ENCODE assay signal across 9 cellular contexts in the genomic region with DNA sequence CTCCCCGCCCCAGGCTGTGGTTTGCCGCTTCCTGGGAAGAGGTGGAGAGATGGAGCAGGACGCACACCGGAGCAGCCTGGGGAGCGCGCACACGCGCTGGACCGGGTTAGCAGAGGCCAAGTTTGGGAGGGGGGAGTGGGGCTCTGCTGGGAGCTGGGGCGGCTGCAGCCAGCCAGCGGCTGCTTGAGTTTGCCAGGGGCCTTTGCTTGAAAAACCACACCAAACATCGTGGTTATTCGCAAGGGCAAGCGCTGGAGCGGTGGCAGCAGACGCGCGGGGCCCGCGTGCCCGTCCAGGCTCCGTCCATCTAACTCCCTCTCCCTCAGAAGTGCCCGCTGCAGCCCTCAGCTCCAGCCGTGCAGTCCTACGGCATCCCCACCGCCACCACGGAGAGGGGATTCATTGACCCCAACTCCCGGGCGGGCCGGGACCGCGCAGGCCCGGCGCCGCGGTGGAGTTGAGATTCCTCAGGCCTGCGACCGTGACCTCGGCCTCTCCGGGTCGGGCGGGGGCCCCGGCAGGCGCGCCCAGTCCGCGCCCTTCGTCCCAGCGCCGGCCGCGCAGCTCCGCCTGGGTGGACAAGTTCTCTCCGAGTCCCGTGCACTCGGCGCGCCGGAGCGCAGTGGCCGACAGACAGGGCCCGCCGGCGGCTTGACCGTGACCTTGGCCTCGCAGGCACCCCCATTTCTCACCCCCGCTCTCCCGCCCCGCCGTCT. TPM values are rescaled to one million over a fixed set of nuclear protein-coding genes. Genes with fewer than 3 reads are reported as not detected.
DNase-seq lines count a peak whose midpoint lies in the region; ATAC-seq, FAIRE-seq and TF ChIP-seq lines count a peak whose summit lies in the region.
"Had no signal": no experiment of that assay in that cellular context is flagged by ENCODE, and none has a peak within 500 bp of the region (broad histone marks: within the 10 kb centered on the region; RNA-seq: fewer than 3 reads in every experiment).

No MANE protein-coding gene starts in this region.

- peaks cover 6% of the 10 kb centered on the region for H3K36me3 ChIP-seq in BJ (ENCODE audit: control insufficient read depth, insufficient read depth, low read length)
- no peaks in the 10 kb centered on the region for H3K36me3 ChIP-seq in neural cell (ENCODE audit: insufficient read depth, low read length)

- H3F3A ChIP-seq in neural cell (ENCODE audit: insufficient read depth, low read length, poor library complexity, severe bottlenecking): no peaks in the 10 kb centered on the region

- no peaks in the 10 kb centered on the region for H3K9me3 ChIP-seq in neural cell (ENCODE audit: low read length)

- H3K4me1 ChIP-seq in foreskin keratinocyte: no peaks in the 10 kb centered on the region

- peaks cover 5% of the 10 kb centered on the region for H4K20me1 ChIP-seq in neural cell (ENCODE audit: insufficient read depth)

- TF ChIP-seq EP300 in neural cell (conservative IDR thresholded peaks at IDR 0.05; ENCODE audit: poor library complexity, severe bottlenecking): no peak

- no peak for DNase-seq in BJ (ENCODE audit: low read depth)
- peak in 1 of 2 donors; percentile 30 for DNase-seq in foreskin keratinocyte
- no peak for DNase-seq in RCC 7860 (ENCODE audit: low spot score)
- no peak for DNase-seq in left lobe of liver (ENCODE audit: low spot score)
- DNase-seq: activated CD4-positive, CD25-positive, alpha-beta regulatory T cell treated with anti-CD3 and anti-CD28 coated beads, Interleukin-2, amount 50 U/mL, for 72 hours had no signal

- ATAC-seq in foreskin keratinocyte: peak; percentile 36
- no peak for ATAC-seq in left lobe of liver
- no peak for ATAC-seq in HG03108 (IDR thresholded peaks at IDR 0.05; ENCODE audit: unreplicated experiment)
- no peak for ATAC-seq in GM18498 (IDR thresholded peaks at IDR 0.05; ENCODE audit: unreplicated experiment)

- H3K9ac ChIP-seq in neural cell (ENCODE audit: low read length): no peak overlapping the region

- TF ChIP-seq RAD21 in neural cell (conservative IDR thresholded peaks at IDR 0.05): no peak

- H3K27me3 ChIP-seq in BJ (ENCODE audit: control insufficient read depth, insufficient read depth, low read length): no peaks in the 10 kb centered on the region
- H3K27me3 ChIP-seq in foreskin keratinocyte: no peaks in the 10 kb centered on the region
- peaks cover 71% of the 10 kb centered on the region for H3K27me3 ChIP-seq in neural cell (ENCODE audit: insufficient read depth, low read depth, low read length)

- H2AFZ ChIP-seq in neural cell (ENCODE audit: low read depth, low read length): no peak overlapping the region

- H3K4me2 ChIP-seq in neural cell (ENCODE audit: low read length): no peak overlapping the region

- H3K4me3 ChIP-seq in BJ (ENCODE audit: low read depth, low read length) (peak overlapping the region; percentile 68), WI38 (ENCODE audit: low read depth, low read length) (peak overlapping the region; percentile 45), neural cell (ENCODE audit: low read length) (peak overlapping the region; percentile 29)

- H3K79me2 ChIP-seq in neural cell (replicated peaks; ENCODE audit: insufficient read depth, low read length): peaks cover 25% of the 10 kb centered on the region

- no peaks in the 10 kb centered on the region for H3K9me2 ChIP-seq in neural cell (ENCODE audit: insufficient read depth, low read length)

- FAIRE-seq in RCC 7860 (lab: Jason Lieb, UNC): no peak

- POLR2A ChIA-PET in BJ (lab: Charles Lee): no interaction called here

- CTCF ChIA-PET in BJ (lab: Yijun Ruan, JAX): interaction anchor here (0.7 kb wide), 1 partner anchor 284 kb away, joined by 3 read pairs; no protein-coding TSS in a partner anchor

- H3K27ac ChIP-seq in foreskin keratinocyte (no peak overlapping the region), neural cell (ENCODE audit: low read length) (no peak overlapping the region)

- TF ChIP-seq CTCF in BJ (IDR thresholded peaks at IDR 0.05; ENCODE audit: insufficient read depth, low read depth, low read length): no peak
- TF ChIP-seq CTCF in WI38 (IDR thresholded peaks at IDR 0.05; ENCODE audit: low read depth, low read length): no peak
- TF ChIP-seq CTCF in foreskin keratinocyte (conservative IDR thresholded peaks at IDR 0.05): no peak
- TF ChIP-seq CTCF in neural cell (IDR thresholded peaks at IDR 0.05; ENCODE audit: poor library complexity, severe bottlenecking): no peak

TF ChIP-seq in neural cell, 6 proteins besides CTCF, POLR2A, EP300 and RAD21:
- TF ChIP-seq EZH2 (IDR thresholded peaks at IDR 0.05; ENCODE audit: borderline replicate concordance, insufficient read depth, low read length, poor library complexity, severe bottlenecking): peak; percentile 83
- no peak for TF ChIP-seq TAF1 (IDR thresholded peaks at IDR 0.05; ENCODE audit: low read depth)
TF ChIP-seq in neural cell: peak in this region for 1.

RNA-seq across cellular contexts. Expression of a gene that starts 4.5 kb away (rescaled TPM):
- polyA plus RNA-seq in BJ (2011; rRNA removed) (63.0 and 70.3 TPM in 2 replicates), foreskin keratinocyte (11.8 and 12.5 TPM in 2 replicates), neural cell (2.9 and 5.9 TPM in 2 replicates)
- polyA minus RNA-seq in BJ (2011; rRNA and poly(A)+ RNA removed): 58.4 and 99.1 TPM in 2 replicates
- total RNA-seq in foreskin keratinocyte (13.9 and 14.4 TPM in 2 replicates), left lobe of liver (25.4 TPM)
- polyA minus RNA-seq in neural cell: 3.7 and 5.8 TPM in 2 replicates

RNA-seq across cellular contexts. Expression of a gene that starts 6.2 kb away (rescaled TPM):
- polyA plus RNA-seq in BJ (2011; rRNA removed): 19.3 and 23.9 TPM in 2 replicates
- polyA minus RNA-seq in BJ (2011; rRNA and poly(A)+ RNA removed): 29.9 and 37.0 TPM in 2 replicates
- total RNA-seq in foreskin keratinocyte: 8.2 and 9.2 TPM in 2 replicates
- 2.5 and 2.9 TPM in 2 replicates for polyA plus RNA-seq in foreskin keratinocyte
- polyA plus RNA-seq in neural cell: 0.40 and 1.1 TPM in 2 replicates
- polyA minus RNA-seq in neural cell: 0.93 and 1.5 TPM in 2 replicates
- total RNA-seq in left lobe of liver: 12.1 TPM
